In genomic region chr18:75287700-75288099, GRCh38 we compare ENCODE assay signal across 26 cellular contexts.
"Had no signal": no experiment of that assay in that cellular context is flagged by ENCODE, and none has a peak within 500 bp of the region (broad histone marks: within the 10 kb centered on the region; RNA-seq: fewer than 3 reads in every experiment).

No MANE protein-coding gene starts in this region.

- H3K9me3 ChIP-seq: stomach, suprapubic skin, testis, thoracic aorta, thyroid gland, tibial artery, tibial nerve, transverse colon, upper lobe of left lung, upper lobe of right lung, uterus, vagina had no signal

- DNase-seq: stimulated activated CD4-positive, alpha-beta T cell treated with anti-CD3 and anti-CD28 coated beads, Interleukin-2, amount 100 ng/mL, for 48 hours; stimulated activated CD4-positive, alpha-beta T cell treated with anti-CD3 and anti-CD28 coated beads, Interleukin-4, amount 100 ng/mL, for 1 hour; stimulated activated CD4-positive, alpha-beta T cell treated with anti-CD3 and anti-CD28 coated beads, Interleukin-4, amount 100 ng/mL, for 24 hours; stimulated activated CD4-positive, alpha-beta T cell treated with anti-CD3 and anti-CD28 coated beads, Interleukin-4, amount 100 ng/mL, for 4 hours; stimulated activated CD8-positive, alpha-beta memory T cell treated with anti-CD3 and anti-CD28 coated beads, Interleukin-4, amount 100 ng/mL, for 48 hours; stimulated activated naive B cell treated with anti-CD40 and anti-IgM and Interleukin-4, amounts not matched to agents 10 μg/mL and 1 μg/mL and 100 μg/mL, for 72 hours; stimulated activated naive CD4-positive, alpha-beta T cell; stimulated activated naive CD4-positive, alpha-beta T cell treated with Interleukin-2 at 50 U/mL for 16 hours; stimulated activated naive CD8-positive, alpha-beta T cell treated with anti-CD3 and anti-CD28 coated beads, Interleukin-15, amount 100 ng/mL, for 72 hours; stimulated activated naive CD8-positive, alpha-beta T cell treated with anti-CD3 and anti-CD28 coated beads, Interleukin-15, Interleukin-2, amounts not matched to agents 100 U/mL and 50 U/mL, for 24 hours; stomach; substantia nigra; testis; thyroid gland; tibial artery; transverse colon; trophoblast cell; upper lobe of right lung; uterus had no signal

- H3K36me3 ChIP-seq: uterus had no signal

- H3K27me3 ChIP-seq: stomach, suprapubic skin, testis, thyroid gland, tibial artery, tibial nerve, transverse colon, upper lobe of left lung, upper lobe of right lung, uterus, vagina had no signal

- H3K4me1 ChIP-seq: stomach, suprapubic skin, testis, thyroid gland, tibial artery, tibial nerve, transverse colon, upper lobe of left lung, upper lobe of right lung, uterus, vagina had no signal

- H3K4me3 ChIP-seq: stomach, suprapubic skin, testis, thoracic aorta, thyroid gland, tibial artery, tibial nerve, transverse colon, upper lobe of left lung, upper lobe of right lung, uterus, vagina had no signal

- ATAC-seq: stimulated activated effector memory CD8-positive, alpha-beta T cell treated with anti-CD3 and anti-CD28 coated beads, Interleukin-12 subunit alpha, Interleukin-12 subunit beta, amount 100 ng/mL, for 72 hours; stimulated activated memory B cell treated with anti-CD40 and anti-IgM and Interleukin-4, amounts not matched to agents 10 μg/mL and 1 μg/mL and 100 μg/mL, for 72 hours; stimulated activated naive B cell treated with anti-CD40 and anti-IgM and Interleukin-4, amounts not matched to agents 10 μg/mL and 1 μg/mL and 100 μg/mL, for 72 hours; stimulated activated naive CD8-positive, alpha-beta T cell treated with anti-CD3 and anti-CD28 coated beads, Interleukin-15, amount 100 ng/mL, for 72 hours; stimulated activated naive CD8-positive, alpha-beta T cell treated with anti-CD3 and anti-CD28 coated beads, Interleukin-15, Interleukin-2, amounts not matched to agents 100 U/mL and 50 U/mL, for 24 hours; upper lobe of right lung had no signal

- H3K27ac ChIP-seq: stomach, suprapubic skin, testis, thoracic aorta, thyroid gland, tibial artery, tibial nerve, transverse colon, upper lobe of left lung, upper lobe of right lung, uterus, vagina had no signal
